ENCODE assay signal across 1 cellular context in genomic region chr17:21287703-21288449, GRCh38.
TF ChIP-seq lines count a peak whose summit lies in the region.

No MANE protein-coding gene starts in this region.

TF ChIP-seq in HEK293, 187 proteins besides CTCF, POLR2A, EP300 and RAD21 (continued from another document):
- TF ChIP-seq ATF2 (tag by site-specific recombination; IDR thresholded peaks at IDR 0.05; ENCODE audit: low read depth), result no peak
- no peak for TF ChIP-seq ZSCAN30 (tag by site-specific recombination; IDR thresholded peaks at IDR 0.05)
- no peak for TF ChIP-seq BCL6B (tag by site-specific recombination; IDR thresholded peaks at IDR 0.05)
- TF ChIP-seq KLF10 (tag by site-specific recombination; IDR thresholded peaks at IDR 0.05), result no peak
- TF ChIP-seq ZNF777 (tag by site-specific recombination; IDR thresholded peaks at IDR 0.05; ENCODE audit: borderline replicate concordance), result no peak
- TF ChIP-seq PRDM4 (tag by site-specific recombination; IDR thresholded peaks at IDR 0.05), result no peak
- TF ChIP-seq ZNF394 (tag by site-specific recombination; IDR thresholded peaks at IDR 0.05; ENCODE audit: borderline replicate concordance), result peak; percentile 25; the same call in 1 of the 2 replicates
- no peak for TF ChIP-seq ZFP3 (tag by site-specific recombination; IDR thresholded peaks at IDR 0.05; ENCODE audit: low read depth)
- no peak for TF ChIP-seq ZNF513 (tag by site-specific recombination; IDR thresholded peaks at IDR 0.05)
- TF ChIP-seq AEBP2 (tag by site-specific recombination; IDR thresholded peaks at IDR 0.05; ENCODE audit: borderline replicate concordance), result no peak
- TF ChIP-seq ZNF629 (tag by site-specific recombination; IDR thresholded peaks at IDR 0.05), result peak; percentile 82
- no peak for TF ChIP-seq ZNF157 (tag by site-specific recombination; IDR thresholded peaks at IDR 0.05)
- no peak for TF ChIP-seq ZNF132 (tag by site-specific recombination; IDR thresholded peaks at IDR 0.05; ENCODE audit: borderline replicate concordance)
- no peak for TF ChIP-seq ZFP37 (tag by site-specific recombination; IDR thresholded peaks at IDR 0.05)
- TF ChIP-seq KLF1 (tag by site-specific recombination; IDR thresholded peaks at IDR 0.05), result peak; percentile 33; the same call in 1 of the 2 replicates
- no peak for TF ChIP-seq ZNF837 (tag by site-specific recombination; IDR thresholded peaks at IDR 0.05)
- TF ChIP-seq ZNF362 (tag by site-specific recombination; IDR thresholded peaks at IDR 0.05), result no peak
- no peak for TF ChIP-seq ZNF404 (tag by site-specific recombination; IDR thresholded peaks at IDR 0.05)
- TF ChIP-seq ZNF311 (tag by site-specific recombination; IDR thresholded peaks at IDR 0.05; ENCODE audit: borderline replicate concordance), result no peak
- TF ChIP-seq GFI1B (tag by site-specific recombination; IDR thresholded peaks at IDR 0.05), result no peak
- no peak for TF ChIP-seq ZNF560 (tag by site-specific recombination; IDR thresholded peaks at IDR 0.05; ENCODE audit: borderline replicate concordance)
- peak; percentile 76; the same call in 1 of the 2 replicates for TF ChIP-seq ZNF660 (tag by site-specific recombination; IDR thresholded peaks at IDR 0.05)
- no peak for TF ChIP-seq ZFP41 (tag by site-specific recombination; IDR thresholded peaks at IDR 0.05; ENCODE audit: borderline replicate concordance)
- no peak for TF ChIP-seq ZNF324 (tag by site-specific recombination; IDR thresholded peaks at IDR 0.05)
- TF ChIP-seq ZNF645 (tag by site-specific recombination; IDR thresholded peaks at IDR 0.05), result no peak
- no peak for TF ChIP-seq GLI2 (tag by site-specific recombination; IDR thresholded peaks at IDR 0.05; ENCODE audit: borderline replicate concordance, low read depth)
- TF ChIP-seq ZNF473 (tag by site-specific recombination; IDR thresholded peaks at IDR 0.05), result no peak
- TF ChIP-seq ZNF621 (tag by site-specific recombination; IDR thresholded peaks at IDR 0.05), result no peak
- no peak for TF ChIP-seq INSM2 (tag by site-specific recombination; IDR thresholded peaks at IDR 0.05)
- TF ChIP-seq GLI4 (tag by site-specific recombination; IDR thresholded peaks at IDR 0.05), result 0 out of 2 replicates have a peak, but pooled peaks have one; percentile 50
- TF ChIP-seq ZNF707 (tag by site-specific recombination; IDR thresholded peaks at IDR 0.05), result no peak
- TF ChIP-seq ZNF530 (tag by site-specific recombination; IDR thresholded peaks at IDR 0.05; ENCODE audit: low read depth), result no peak
- no peak for TF ChIP-seq ZNF138 (tag by site-specific recombination; IDR thresholded peaks at IDR 0.05; ENCODE audit: borderline replicate concordance)
